ENCODE assay signal across 10 cellular contexts in genomic region chr9:119963798-119964372, GRCh38.
DNase-seq lines count a peak whose midpoint lies in the region; ATAC-seq and TF ChIP-seq lines count a peak whose summit lies in the region.
"Had no signal": no experiment of that assay in that cellular context is flagged by ENCODE, and none has a peak within 500 bp of the region (broad histone marks: within the 10 kb centered on the region; RNA-seq: fewer than 3 reads in every experiment).

No MANE protein-coding gene starts in this region.

- peaks cover 0 to 3% (median 0%) of the 10 kb centered on the region in 5 experiments for H3K9me3 Mint-ChIP-seq in brain
- H3K9me3 Mint-ChIP-seq: T-helper 2 cell treated with Interferon-gamma antibody and Interleukin-4, amounts not matched to agents 5 μg/mL and 100 μg/mL, for 36 hours had no signal

- peak overlapping the region; percentile 69 for H4K5ac ChIP-seq in IMR-90 (ENCODE audit: low read depth, low read length)

- no TSS peak for BruUV-seq in IMR-90 (replicated peaks; lab: Mats Ljungman, UMichigan)

- H3K9ac ChIP-seq in IMR-90 (ENCODE audit: low read depth, low read length) (peak overlapping the region; percentile 32; the same call in 1 of the 2 replicates), colonic mucosa (ENCODE audit: low read depth in 2 of 2, low read length in 2 of 2) (no peak overlapping the region)

- H2AFZ ChIP-seq in IMR-90 (replicated peaks; ENCODE audit: low read length, poor library complexity), result peak overlapping the region; percentile 85

- peak overlapping the region; percentile 82 for H2BK5ac ChIP-seq in IMR-90 (ENCODE audit: low read depth, low read length, poor library complexity, severe bottlenecking)

- H3K36me3 ChIP-seq in IMR-90 (ENCODE audit: control insufficient read depth, insufficient read depth, low read length), result no peaks in the 10 kb centered on the region
- no peaks in the 10 kb centered on the region for H3K36me3 ChIP-seq in colonic mucosa

- peak overlapping the region; percentile 98 for H2BK120ac ChIP-seq in IMR-90 (ENCODE audit: low read depth, low read length)

- CTCF ChIA-PET in AG04449 (lab: Yijun Ruan, JAX) (interaction anchor here (1.5 to 1.7 kb wide), 3 partner anchors 13 to 514 kb away, joined by 4 to 9 read pairs (median 5); no protein-coding TSS in a partner anchor), IMR-90 (lab: Yijun Ruan, JAX) (interaction anchor here (0.6 to 1.1 kb wide), 2 partner anchors 342 to 514 kb away, joined by 3 read pairs; no protein-coding TSS in a partner anchor)

- peak overlapping the region; percentile 96 for H3K56ac ChIP-seq in IMR-90 (ENCODE audit: extremely low read depth, insufficient read depth, low read length)

- peak overlapping the region; percentile 93 for H3K14ac ChIP-seq in IMR-90 (replicated peaks; ENCODE audit: low read depth, low read length)

- H3K27me3 Mint-ChIP-seq in brain, result peaks cover 27% of the 10 kb centered on the region

- peak; percentile 62; the same call in 1 of the 2 replicates for TF ChIP-seq POLR2A in IMR-90 (IDR thresholded peaks at IDR 0.05; ENCODE audit: low read depth, low read length)

- dilution Hi-C loops in IMR-90 (cut with HindIII; ENCODE audit: low sequenced_read_pairs, unreplicated experiment), result no loop called here

- H3K23ac ChIP-seq in IMR-90 (ENCODE audit: low read depth, low read length), result peak overlapping the region; percentile 97

- DNase-seq in AG04449 (ENCODE audit: low read depth, low spot score), result peak; percentile 88
- DNase-seq in IMR-90, result peak; percentile 89
- peak; percentile 93 for DNase-seq in kidney tubule cell (ENCODE audit: low spot score)
- no peak for DNase-seq in colonic mucosa
- no peak for DNase-seq in activated CD4-positive, CD25-positive, alpha-beta regulatory T cell treated with anti-CD3 and anti-CD28 coated beads, Interleukin-2, amount 50 U/mL, for 72 hours
- DNase-seq in NCI-H1436 treated with DMSO at 0.1 percent for 48 hours (lab: John Stamatoyannopoulos, UW), result no peak

- H4K20me1 ChIP-seq in IMR-90 (ENCODE audit: insufficient read depth, low read length), result no peaks in the 10 kb centered on the region

- H3K4me3 ChIP-seq in AG04449 (ENCODE audit: low read depth, low read length) (peak overlapping the region; percentile 27), IMR-90 (ENCODE audit: insufficient read depth, low read depth, low read length) (no peak overlapping the region), colonic mucosa (no peak overlapping the region)
- H3K4me3 ChIP-seq: dorsolateral prefrontal cortex had no signal

- H3K9me3 ChIP-seq in IMR-90 (ENCODE audit: control insufficient read depth, insufficient read depth, low read length) (no peaks in the 10 kb centered on the region), colonic mucosa (no peaks in the 10 kb centered on the region)

- TF ChIP-seq CTCF in AG04449 (IDR thresholded peaks at IDR 0.05; ENCODE audit: insufficient read depth, low read length, missing control alignments) (no peak), IMR-90 (conservative IDR thresholded peaks at IDR 0.05; ENCODE audit: low read depth, low read length) (no peak), brain (conservative IDR thresholded peaks at IDR 0.05) (no peak), colonic mucosa (IDR thresholded peaks at IDR 0.05) (no peak)

- peaks cover 11% of the 10 kb centered on the region for H3K4me1 Mint-ChIP-seq in brain

- peak overlapping the region; percentile 82 for H2AK9ac ChIP-seq in IMR-90 (replicated peaks; ENCODE audit: low read depth, low read length, poor library complexity)

- POLR2A ChIA-PET in AG04449 (lab: Yijun Ruan, JAX), result interaction anchor here (1.3 kb wide), 1 partner anchor 13 kb away, joined by 7 read pairs; no protein-coding TSS in a partner anchor
- POLR2A ChIA-PET in IMR-90 (lab: Charles Lee; ENCODE audit: unreplicated experiment), result no interaction called here

- H3K4ac ChIP-seq in IMR-90 (ENCODE audit: low read depth, low read length), result peak overlapping the region; percentile 96

- peak overlapping the region; percentile 74 for H2AK5ac ChIP-seq in IMR-90 (ENCODE audit: low read depth, low read length)

- no peaks in the 10 kb centered on the region; the same call in 1 of the 2 replicates for H3K9me1 ChIP-seq in IMR-90 (ENCODE audit: insufficient read depth, low read length)

- H3K79me1 ChIP-seq in IMR-90 (ENCODE audit: low read depth in 1 of 2, low read length in 2 of 2), result no peaks in the 10 kb centered on the region

- peak overlapping the region; percentile 85 for H3K18ac ChIP-seq in IMR-90 (ENCODE audit: low read depth, low read length)

- H4K8ac ChIP-seq in IMR-90 (ENCODE audit: low read depth in 2 of 2, low read length in 2 of 2), result peak overlapping the region; percentile 55 to 98

- in situ Hi-C loops in IMR-90 (cut with MboI; ENCODE audit: low sequenced_read_pairs), result loop anchor here (10.0 kb wide), 3 partner anchors 391 to 511 kb away; no protein-coding TSS in a partner anchor

- peak overlapping the region; percentile 25 for H3K4me2 ChIP-seq in IMR-90 (ENCODE audit: low read depth, low read length)

- H4K91ac ChIP-seq in IMR-90 (ENCODE audit: insufficient read depth, low read depth, low read length), result peak overlapping the region; percentile 95

- no peaks in the 10 kb centered on the region for H3K27me3 ChIP-seq in IMR-90 (ENCODE audit: control insufficient read depth, insufficient read depth, low read length)
- H3K27me3 ChIP-seq in colonic mucosa, result no peaks in the 10 kb centered on the region
- H3K27me3 ChIP-seq: dorsolateral prefrontal cortex had no signal

- 0% methylated on average over 1 of the region's 5 CpGs; no CpG with 5 or more reads in 1 of the 2 experiments for WGBS in IMR-90 (ENCODE audit: extremely low coverage in 2 of 2, insufficient read length in 1 of 2), 2 experiments

- peak; percentile 8; the same call in 1 of the 2 replicates for TF ChIP-seq RAD21 in IMR-90 (IDR thresholded peaks at IDR 0.05; ENCODE audit: low read length)

- peak overlapping the region; percentile 89 for H2BK15ac ChIP-seq in IMR-90 (ENCODE audit: low read depth, low read length)

- H3K4me3 Mint-ChIP-seq in brain, result no peak overlapping the region
- H3K4me3 Mint-ChIP-seq: T-helper 2 cell treated with Interferon-gamma antibody and Interleukin-4, amounts not matched to agents 5 μg/mL and 100 μg/mL, for 36 hours had no signal

- peak overlapping the region in 3 of 5 experiments; percentile 22 to 70 (median 31) for H3K27ac Mint-ChIP-seq in brain
- H3K27ac Mint-ChIP-seq: T-helper 2 cell treated with Interferon-gamma antibody and Interleukin-4, amounts not matched to agents 5 μg/mL and 100 μg/mL, for 36 hours had no signal

- ATAC-seq in IMR-90 (ENCODE audit: low read depth) (peak; percentile 92), HG03196 (IDR thresholded peaks at IDR 0.05; ENCODE audit: unreplicated experiment) (no peak)

- H3K4me1 ChIP-seq in IMR-90 (ENCODE audit: control insufficient read depth, insufficient read depth, low read length) (peaks cover 5% of the 10 kb centered on the region), colonic mucosa (no peaks in the 10 kb centered on the region)

- H3K36me3 Mint-ChIP-seq in brain, result no peaks in the 10 kb centered on the region

- H3K27ac ChIP-seq in IMR-90 (ENCODE audit: insufficient read depth, low read length), result peak overlapping the region; percentile 79
- H3K27ac ChIP-seq in colonic mucosa, result no peak overlapping the region
- H3K27ac ChIP-seq: dorsolateral prefrontal cortex had no signal

- intact Hi-C loops in IMR-90 (cut with micrococcal nuclease) (loop anchor here (1.0 to 5.0 kb wide), 3 partner anchors 13 to 568 kb away; no protein-coding TSS in a partner anchor), colonic mucosa (cut with DNase I) (loop anchor here (5.0 kb wide), 2 partner anchors 383 to 513 kb away; no protein-coding TSS in a partner anchor)

- H2BK20ac ChIP-seq in IMR-90 (ENCODE audit: low read depth, low read length), result peak overlapping the region; percentile 93

TF ChIP-seq in IMR-90, 13 proteins besides CTCF, POLR2A, EP300 and RAD21:
- TF ChIP-seq SMC3 (IDR thresholded peaks at IDR 0.05; ENCODE audit: low read depth, low read length), result no peak
- no peak for TF ChIP-seq CHD1 (IDR thresholded peaks at IDR 0.05; ENCODE audit: low read depth, low read length)
- peak; percentile 6; the same call in 1 of the 2 replicates for TF ChIP-seq NFE2L2 (IDR thresholded peaks at IDR 0.05; ENCODE audit: low read depth, low read length)
- no peak for TF ChIP-seq FOS (IDR thresholded peaks at IDR 0.05; ENCODE audit: low read depth, low read length)
- TF ChIP-seq USF2 (IDR thresholded peaks at IDR 0.05; ENCODE audit: low read depth, low read length), result no peak
- TF ChIP-seq BHLHE40 (IDR thresholded peaks at IDR 0.05; ENCODE audit: low read depth, low read length), result peak; percentile 58
- TF ChIP-seq MAFK (IDR thresholded peaks at IDR 0.05; ENCODE audit: low read depth, low read length), result peak; percentile 33; the same call in 1 of the 2 replicates
- peak; percentile 92 for TF ChIP-seq RCOR1 (IDR thresholded peaks at IDR 0.05; ENCODE audit: insufficient replicate concordance, low read length)
- TF ChIP-seq RFX5 (IDR thresholded peaks at IDR 0.05; ENCODE audit: low read depth, low read length), result no peak
- TF ChIP-seq CEBPB (IDR thresholded peaks at IDR 0.05; ENCODE audit: low read depth, low read length), result no peak
- TF ChIP-seq MAZ (IDR thresholded peaks at IDR 0.05; ENCODE audit: borderline replicate concordance, low read depth, low read length), result no peak
- TF ChIP-seq MXI1 (IDR thresholded peaks at IDR 0.05; ENCODE audit: borderline replicate concordance, low read depth, low read length), result no peak
- no peak for TF ChIP-seq ELK1 (IDR thresholded peaks at IDR 0.05; ENCODE audit: borderline replicate concordance, low read depth, low read length)

Comparison
In these comparisons a context has a peak if more than half of its experiments do, and no peak if none do; other contexts are left out.
1. DNase-seq: peak in AG04449 (single experiment), IMR-90 (single experiment) and kidney tubule cell (single experiment); none in colonic mucosa (single experiment), activated CD4-positive, CD25-positive, alpha-beta regulatory T cell treated with anti-CD3 and anti-CD28 coated beads, Interleukin-2, amount 50 U/mL, for 72 hours (single experiment) and NCI-H1436 treated with DMSO at 0.1 percent for 48 hours (single experiment).